In the genomic region with DNA sequence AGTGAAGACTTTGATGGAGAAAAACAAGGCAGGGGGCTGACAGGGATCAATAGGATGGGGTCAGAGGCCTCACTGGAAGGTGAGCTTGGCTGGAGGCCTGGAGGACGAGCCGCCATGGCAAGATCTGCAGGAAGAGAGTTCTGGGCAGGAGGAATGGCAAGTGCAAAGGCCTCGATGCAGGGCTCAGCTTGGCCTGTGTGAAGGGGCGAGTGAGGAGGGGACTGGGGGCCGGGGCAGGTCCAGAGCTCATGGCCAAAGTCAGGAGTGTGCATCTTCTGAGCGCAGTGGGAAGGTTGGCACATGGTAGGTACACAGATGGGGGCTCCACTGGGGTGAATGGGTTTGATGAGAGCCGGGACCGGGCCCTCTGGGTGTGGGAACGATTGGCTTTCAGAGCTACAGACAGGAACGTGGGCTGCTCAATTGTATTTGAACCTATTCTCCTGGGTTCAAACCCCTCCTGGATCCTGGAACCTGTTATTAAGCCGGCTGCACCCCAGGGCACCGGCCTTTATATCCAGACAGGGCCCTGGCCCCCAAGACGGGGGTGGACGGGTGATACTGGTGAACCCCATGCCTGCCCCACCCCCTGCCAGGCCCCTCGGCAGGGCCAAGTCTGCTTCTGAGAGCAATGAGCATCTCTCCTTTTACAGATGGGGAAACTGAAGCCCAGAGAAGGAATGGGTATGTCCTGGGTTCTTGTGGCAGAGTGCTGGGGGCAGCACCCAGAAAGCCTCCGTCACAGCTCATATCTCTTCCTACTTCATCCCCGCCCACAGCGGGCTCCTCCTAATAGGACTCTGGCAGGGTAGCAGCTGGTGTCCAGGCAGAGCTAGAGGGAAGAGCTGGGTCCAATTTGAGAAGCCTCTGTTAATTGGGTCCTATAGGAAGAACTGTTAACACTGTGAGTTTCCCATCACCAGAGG, we compare ENCODE assay signal across 10 cellular contexts.
DNase-seq lines count a peak whose midpoint lies in the region; ATAC-seq, FAIRE-seq and TF ChIP-seq lines count a peak whose summit lies in the region.
"Had no signal": no experiment of that assay in that cellular context is flagged by ENCODE, and none has a peak within 500 bp of the region (broad histone marks: within the 10 kb centered on the region; RNA-seq: fewer than 3 reads in every experiment).

No MANE protein-coding gene starts in this region.

- H3K36me3 Mint-ChIP-seq in activated T-helper 17 cell treated with anti-CD3 and anti-CD28 coated beads, Interleukin-2, amount 50 U/mL, for 72 hours (ENCODE audit: low read depth) = no peaks in the 10 kb centered on the region

- CTCF ChIA-PET in RWPE1 (lab: Yijun Ruan, JAX) = no interaction called here

- ATAC-seq in gastroesophageal sphincter (no peak), GM18867 (IDR thresholded peaks at IDR 0.05; ENCODE audit: unreplicated experiment) (no peak)
- ATAC-seq in activated T-helper 17 cell treated with anti-CD3 and anti-CD28 coated beads, Interleukin-2, amount 50 U/mL, for 72 hours (replicated peaks) = no peak
- ATAC-seq: body of pancreas had no signal

- POLR2A ChIA-PET in RWPE1 (lab: Yijun Ruan, JAX; ENCODE audit: low non-redundant PET) = no interaction called here

- H3K4me3 ChIP-seq in gastroesophageal sphincter (no peak overlapping the region), skin epidermis (no peak overlapping the region)
- H3K4me3 ChIP-seq: body of pancreas had no signal

- WGBS in gastroesophageal sphincter (ENCODE audit: low coverage in 1 of 2), 2 donors = 58 to 60% methylated on average over 1 to 3 of the region's 18 CpGs

- H3K9me3 Mint-ChIP-seq in activated T-helper 17 cell treated with anti-CD3 and anti-CD28 coated beads, Interleukin-2, amount 50 U/mL, for 72 hours = no peaks in the 10 kb centered on the region

- H3K4me1 ChIP-seq in gastroesophageal sphincter = peaks cover 3 to 39% (median 15%) of the 10 kb centered on the region in 3 donors

- no peak for TF ChIP-seq EP300 in gastroesophageal sphincter (IDR thresholded peaks at IDR 0.05)

- TF ChIP-seq POLR2A in gastroesophageal sphincter (IDR thresholded peaks at IDR 0.05) = no peak

- peak overlapping the region; percentile 57 for H3K27ac ChIP-seq in RWPE1
- peak overlapping the region in 3 of 4 donors; percentile 59 to 82 (median 79) for H3K27ac ChIP-seq in gastroesophageal sphincter
- peak overlapping the region in 17 of 21 experiments; percentile 14 to 84 (median 69) for H3K27ac ChIP-seq in skin epidermis

- no peak overlapping the region for H3K27ac Mint-ChIP-seq in activated T-helper 17 cell treated with anti-CD3 and anti-CD28 coated beads, Interleukin-2, amount 50 U/mL, for 72 hours

- DNase-seq in COLO668 (lab: John Stamatoyannopoulos, UW; ENCODE audit: unreplicated experiment) (peak; percentile 24), RWPE1 (ENCODE audit: low spot score) (no peak), urothelium cell line (ENCODE audit: low spot score) (no peak)
- DNase-seq: foreskin melanocyte, NCI-H510A treated with DMSO at 0.1 percent for 48 hours had no signal

- no peak for FAIRE-seq in urothelium cell line (lab: Jason Lieb, UNC)

- no peaks in the 10 kb centered on the region for H3K36me3 ChIP-seq in gastroesophageal sphincter

- H3K27me3 Mint-ChIP-seq in activated T-helper 17 cell treated with anti-CD3 and anti-CD28 coated beads, Interleukin-2, amount 50 U/mL, for 72 hours = peaks cover 9% of the 10 kb centered on the region

- H3K9me3 ChIP-seq in gastroesophageal sphincter = no peaks in the 10 kb centered on the region
- H3K9me3 ChIP-seq: body of pancreas had no signal

- no peak overlapping the region for H3K4me3 Mint-ChIP-seq in activated T-helper 17 cell treated with anti-CD3 and anti-CD28 coated beads, Interleukin-2, amount 50 U/mL, for 72 hours

- H3K27me3 ChIP-seq in gastroesophageal sphincter = no peaks in the 10 kb centered on the region
- H3K27me3 ChIP-seq: body of pancreas had no signal

- H3K4me1 Mint-ChIP-seq in activated T-helper 17 cell treated with anti-CD3 and anti-CD28 coated beads, Interleukin-2, amount 50 U/mL, for 72 hours = peaks cover 7% of the 10 kb centered on the region

- no peak for TF ChIP-seq CTCF in RWPE1 (conservative IDR thresholded peaks at IDR 0.05; ENCODE audit: low read depth)
- TF ChIP-seq CTCF in gastroesophageal sphincter (IDR thresholded peaks at IDR 0.05) = no peak
